Comparison of ENCODE assay signal across 10 cellular contexts in genomic region chr22:38219644-38220043, GRCh38. TPM values are rescaled to one million over a fixed set of nuclear protein-coding genes. Genes with fewer than 3 reads are reported as not detected.
A peak's percentile ranks its signal among the peaks of the same experiment; 100 is the strongest.
DNase-seq lines count a peak whose midpoint lies in the region; ATAC-seq and TF ChIP-seq lines count a peak whose summit lies in the region.
"Had no signal": no experiment of that assay in that cellular context is flagged by ENCODE, and none has a peak within 500 bp of the region (broad histone marks: within the 10 kb centered on the region; RNA-seq: fewer than 3 reads in every experiment).

No MANE protein-coding gene starts in this region.

- ATAC-seq in IMR-90 (ENCODE audit: low read depth) (no peak), right lobe of liver (no peak), HG03460 (IDR thresholded peaks at IDR 0.05; ENCODE audit: unreplicated experiment) (no peak)
- ATAC-seq: left colon had no signal

- H3K9me3 ChIP-seq in IMR-90 (ENCODE audit: control insufficient read depth, insufficient read depth, low read length) (no peaks in the 10 kb centered on the region), adrenal gland (replicated peaks in 1 of 3) (no peaks in the 10 kb centered on the region), right lobe of liver (no peaks in the 10 kb centered on the region), subcutaneous abdominal adipose tissue (ENCODE audit: control insufficient read depth in 5 of 5, low read length in 5 of 5) (no peaks in the 10 kb centered on the region), A673 (ENCODE audit: low read depth, low read length, poor library complexity, severe bottlenecking) (no peaks in the 10 kb centered on the region)

- no peak overlapping the region for H3K4me2 ChIP-seq in IMR-90 (ENCODE audit: low read depth, low read length)

- H3K56ac ChIP-seq in IMR-90 (ENCODE audit: extremely low read depth, insufficient read depth, low read length), result 0 out of 2 replicates have a peak overlapping the region, but pooled peaks have one; percentile 17

- no peak for TF ChIP-seq RAD21 in IMR-90 (IDR thresholded peaks at IDR 0.05; ENCODE audit: low read length)

- H3K4me3 ChIP-seq in IMR-90 (ENCODE audit: insufficient read depth, low read depth, low read length), result no peak overlapping the region
- H3K4me3 ChIP-seq in adrenal gland, result no peak overlapping the region
- H3K4me3 ChIP-seq in right lobe of liver, result no peak overlapping the region
- H3K4me3 ChIP-seq in subcutaneous abdominal adipose tissue (ENCODE audit: low read depth in 1 of 5, low read length in 5 of 5), result no peak overlapping the region
- H3K4me3 ChIP-seq in A673 (ENCODE audit: low read depth, low read length, poor library complexity, severe bottlenecking), result no peak overlapping the region

- in situ Hi-C loops in IMR-90 (cut with MboI; ENCODE audit: low sequenced_read_pairs), result no loop called here

- H2AFZ ChIP-seq in IMR-90 (replicated peaks; ENCODE audit: low read length, poor library complexity), result peak overlapping the region; percentile 23

- CTCF ChIA-PET in IMR-90 (lab: Yijun Ruan, JAX) (interaction anchor here (0.6 to 2.0 kb wide), 2 partner anchors 105 to 107 kb away, joined by 3 to 6 read pairs; no protein-coding TSS in a partner anchor), A673 (lab: Charles Lee) (no interaction called here)

- BruUV-seq in IMR-90 (replicated peaks; lab: Mats Ljungman, UMichigan), result no TSS peak
- BruUV-seq in A673 (replicated peaks; lab: Mats Ljungman, UMichigan), result no TSS peak

- H3K36me3 ChIP-seq in IMR-90 (ENCODE audit: control insufficient read depth, insufficient read depth, low read length) (peaks cover 45% of the 10 kb centered on the region), adrenal gland (replicated peaks in 1 of 2) (peaks cover 0 to 14% of the 10 kb centered on the region in 2 donors), right lobe of liver (peaks cover 0 to 6% (median 0%) of the 10 kb centered on the region in 4 donors), subcutaneous abdominal adipose tissue (ENCODE audit: control insufficient read depth in 5 of 5, insufficient read depth in 5 of 5, low read length in 5 of 5) (peaks cover 0 to 50% (median 34%) of the 10 kb centered on the region in 5 donors), A673 (ENCODE audit: insufficient read depth, low read length, poor library complexity, severe bottlenecking) (no peaks in the 10 kb centered on the region)

- H3K27ac ChIP-seq in IMR-90 (ENCODE audit: insufficient read depth, low read length) (peak overlapping the region; percentile 82), adrenal gland (peak overlapping the region in 4 of 5 donors; percentile 73 to 92 (median 86)), right lobe of liver (peak overlapping the region; percentile 45 to 67 (median 60)), subcutaneous abdominal adipose tissue (ENCODE audit: low read depth, low read length) (peak overlapping the region; percentile 97), A673 (ENCODE audit: low read depth, low read length, poor library complexity, severe bottlenecking) (no peak overlapping the region)

- peak overlapping the region; percentile 62 for H4K5ac ChIP-seq in IMR-90 (ENCODE audit: low read depth, low read length)

- H3K27me3 ChIP-seq in IMR-90 (ENCODE audit: control insufficient read depth, insufficient read depth, low read length), result no peaks in the 10 kb centered on the region
- H3K27me3 ChIP-seq in adrenal gland, result no peaks in the 10 kb centered on the region
- H3K27me3 ChIP-seq in right lobe of liver, result no peaks in the 10 kb centered on the region
- H3K27me3 ChIP-seq in subcutaneous abdominal adipose tissue (ENCODE audit: control insufficient read depth in 5 of 5, insufficient read depth in 4 of 5, low read length in 5 of 5), result no peaks in the 10 kb centered on the region
- H3K27me3 ChIP-seq in A673 (replicated peaks; ENCODE audit: insufficient read depth, low read depth, low read length, poor library complexity), result no peaks in the 10 kb centered on the region

- intact Hi-C loops in IMR-90 (cut with micrococcal nuclease) (no loop called here), adrenal gland (cut with DNase I) (loop anchor here in 1 of 2 donors (10.0 kb wide), 1 partner anchor 105 kb away; the partner anchor contains the start of gene BAIAP2L2), right lobe of liver (cut with DNase I) (loop anchor here in 1 of 2 donors (10.0 kb wide), 1 partner anchor 55 kb away; no protein-coding TSS in a partner anchor), A673 (cut with micrococcal nuclease; ENCODE audit: unreplicated experiment) (no loop called here)

- dilution Hi-C loops in IMR-90 (cut with HindIII; ENCODE audit: low sequenced_read_pairs, unreplicated experiment), result no loop called here

- POLR2A ChIA-PET in IMR-90 (lab: Charles Lee; ENCODE audit: unreplicated experiment) (interaction anchor here (0.5 kb wide), 1 partner anchor 26 kb away, joined by 5 read pairs; no protein-coding TSS in a partner anchor), A673 (lab: Charles Lee; ENCODE audit: low non-redundant PET) (no interaction called here)

- peak overlapping the region; percentile 83 for H3K14ac ChIP-seq in IMR-90 (replicated peaks; ENCODE audit: low read depth, low read length)

- 60% methylated on average over 1 of the region's 10 CpGs; no CpG with 5 or more reads in 1 of the 2 experiments for WGBS in IMR-90 (ENCODE audit: extremely low coverage in 2 of 2, insufficient read length in 1 of 2), 2 experiments
- WGBS in adrenal gland, 4 donors, result 81 to 86% (median 84%) methylated on average over 10 of the region's 10 CpGs
- 94% methylated on average over 6 of the region's 10 CpGs for WGBS in right lobe of liver (ENCODE audit: insufficient coverage, low coverage, low lambda C conversion rate, missing lambda C conversion rate)

- H4K8ac ChIP-seq in IMR-90 (ENCODE audit: low read depth in 2 of 2, low read length in 2 of 2), result peak overlapping the region; percentile 96 to 99; a peak in 3 of 4 replicates

- peak overlapping the region; percentile 100 for H2AK5ac ChIP-seq in IMR-90 (ENCODE audit: low read depth, low read length)

- H3K79me1 ChIP-seq in IMR-90 (ENCODE audit: low read depth in 1 of 2, low read length in 2 of 2), result peaks cover 19 to 42% of the 10 kb centered on the region in 2 experiments

- TF ChIP-seq POLR2A in IMR-90 (IDR thresholded peaks at IDR 0.05; ENCODE audit: low read depth, low read length) (no peak), adrenal gland (IDR thresholded peaks at IDR 0.05) (no peak), right lobe of liver (IDR thresholded peaks at IDR 0.05) (no peak)

- TF ChIP-seq CTCF in IMR-90 (conservative IDR thresholded peaks at IDR 0.05; ENCODE audit: low read depth, low read length), result no peak
- TF ChIP-seq CTCF in adrenal gland (IDR thresholded peaks at IDR 0.05), result no peak
- no peak for TF ChIP-seq CTCF in right lobe of liver (IDR thresholded peaks at IDR 0.05)
- no peak for TF ChIP-seq CTCF in A673 (conservative IDR thresholded peaks at IDR 0.05; ENCODE audit: low read depth, low read length)

- H2BK15ac ChIP-seq in IMR-90 (ENCODE audit: low read depth, low read length), result peak overlapping the region; percentile 69; the same call in 2 of the 3 replicates

- peak overlapping the region; percentile 17; the same call in 1 of the 2 replicates for H3K23ac ChIP-seq in IMR-90 (ENCODE audit: low read depth, low read length)

- H3K4ac ChIP-seq in IMR-90 (ENCODE audit: low read depth, low read length), result peak overlapping the region; percentile 98

- peak overlapping the region; percentile 99 for H4K91ac ChIP-seq in IMR-90 (ENCODE audit: insufficient read depth, low read depth, low read length)

- peak overlapping the region; percentile 50; the same call in 1 of the 2 replicates for H3K18ac ChIP-seq in IMR-90 (ENCODE audit: low read depth, low read length)

- H3K9me1 ChIP-seq in IMR-90 (ENCODE audit: insufficient read depth, low read length), result peaks cover 14% of the 10 kb centered on the region

- H4K20me1 ChIP-seq in IMR-90 (ENCODE audit: insufficient read depth, low read length), result 0 out of 2 replicates have a peak, but pooled peaks cover 5% of the 10 kb centered on the region

- H3K9ac ChIP-seq in IMR-90 (ENCODE audit: low read depth, low read length) (no peak overlapping the region), subcutaneous abdominal adipose tissue (ENCODE audit: low read length in 5 of 5) (peak overlapping the region in 3 of 5 donors; percentile 47 to 81 (median 72))

- H2BK20ac ChIP-seq in IMR-90 (ENCODE audit: low read depth, low read length), result peak overlapping the region; percentile 46

- H3K4me1 ChIP-seq in IMR-90 (ENCODE audit: control insufficient read depth, insufficient read depth, low read length) (peaks cover 25% of the 10 kb centered on the region), adrenal gland (replicated peaks in 1 of 2) (peaks cover 13 to 24% of the 10 kb centered on the region in 2 donors), right lobe of liver (peaks cover 0 to 14% (median 0%) of the 10 kb centered on the region in 4 donors), subcutaneous abdominal adipose tissue (ENCODE audit: control insufficient read depth in 5 of 5, insufficient read depth in 5 of 5, low read length in 5 of 5) (peaks cover 5 to 63% (median 54%) of the 10 kb centered on the region in 5 donors), A673 (ENCODE audit: insufficient read depth, low read length, poor library complexity, severe bottlenecking) (peaks cover 13% of the 10 kb centered on the region)

- DNase-seq in IMR-90 (no peak), adrenal gland (no peak), right lobe of liver (no peak), A673 (ENCODE audit: low spot score) (no peak), NCI-H146 treated with DMSO at 0.1 percent for 48 hours (lab: John Stamatoyannopoulos, UW; ENCODE audit: unreplicated experiment) (no peak)
- DNase-seq in activated naive CD4-positive, alpha-beta T cell (lab: John Stamatoyannopoulos, UW), result no peak
- DNase-seq: Kasumi-1, left colon had no signal

- peak overlapping the region; percentile 98 for H2BK5ac ChIP-seq in IMR-90 (ENCODE audit: low read depth, low read length, poor library complexity, severe bottlenecking)

- peak overlapping the region; percentile 98 for H2BK120ac ChIP-seq in IMR-90 (ENCODE audit: low read depth, low read length)

- H2AK9ac ChIP-seq in IMR-90 (replicated peaks; ENCODE audit: low read depth, low read length, poor library complexity), result peak overlapping the region; percentile 66

RNA-seq across cellular contexts. Expression of gene MAFF, which starts 17.9 kb away (rescaled TPM):
- total RNA-seq in IMR-90 (2012; rRNA removed), result 18.3 and 24.2 TPM in 2 replicates
- polyA plus RNA-seq in IMR-90 (2012; rRNA removed), result 25.9 and 29.5 TPM in 2 replicates
- polyA plus RNA-seq in IMR-90 (2012; cell fraction: cytosol; rRNA removed), result 31.9 and 44.3 TPM in 2 replicates
- 60.3 and 64.4 TPM in 2 replicates for polyA plus RNA-seq in IMR-90 (2012; cell fraction: nucleus; rRNA removed; ENCODE audit: low replicate concordance)
- total RNA-seq in adrenal gland, result 10 to 100 TPM in 7 of 8 donors, 1 to 10 TPM in 1; 9.0 to 21.8 (median 16.1) TPM
- polyA plus RNA-seq in adrenal gland, result 10 to 100 TPM in 2 of 3 donors, 1 to 10 TPM in 1; 5.2 to 23.4 (median 11.4) TPM
- 10 to 100 TPM in 3 of 6 experiments, 1 to 10 TPM in 3; 2.6 to 30.6 (median 11.0) TPM for total RNA-seq in right lobe of liver
- total RNA-seq in A673 (2021), result 5.0 and 6.3 TPM in 2 replicates

RNA-seq across cellular contexts. Expression of gene PLA2G6, which starts 38.0 kb away (rescaled TPM):
- 3.9 and 6.1 TPM in 2 replicates for total RNA-seq in IMR-90 (2012; rRNA removed)
- polyA plus RNA-seq in IMR-90 (2012; rRNA removed), result 10.3 TPM in 2 replicates
- 2.1 and 4.1 TPM in 2 replicates for polyA plus RNA-seq in IMR-90 (2012; cell fraction: cytosol; rRNA removed)
- 109 and 145 TPM in 2 replicates for polyA plus RNA-seq in IMR-90 (2012; cell fraction: nucleus; rRNA removed; ENCODE audit: low replicate concordance)
- 100 to 1,000 TPM in 1 of 8 donors, 10 to 100 TPM in 7; 11.1 to 176 (median 72.6) TPM for total RNA-seq in adrenal gland
- polyA plus RNA-seq in adrenal gland, result 100 to 1,000 TPM in 2 of 3 donors, 1 to 10 TPM in 1; 6.9 to 324 (median 159) TPM
- total RNA-seq in right lobe of liver, result 10 to 100 TPM in 5 of 6 experiments, 1 to 10 TPM in 1; 8.1 to 32.9 (median 19.8) TPM
- 31.8 and 40.8 TPM in 2 replicates for total RNA-seq in A673 (2021)

RNA-seq across cellular contexts. Expression of gene TMEM184B, which starts 53.2 kb away (rescaled TPM):
- total RNA-seq in IMR-90 (2012; rRNA removed) (9.1 and 9.2 TPM in 2 replicates), adrenal gland (100 to 1,000 TPM in 1 of 8 donors, 10 to 100 TPM in 7; 35.4 to 107 (median 48.9) TPM), right lobe of liver (10 to 100 TPM in 5 of 6 experiments, 1 to 10 TPM in 1; 7.9 to 42.6 (median 16.9) TPM), A673 (2021) (45.6 and 50.9 TPM in 2 replicates)
- polyA plus RNA-seq in IMR-90 (2012; rRNA removed) (81.1 and 87.5 TPM in 2 replicates), adrenal gland (10 to 100 TPM; 17.4 to 27.1 (median 23.1) TPM)
- polyA plus RNA-seq in IMR-90 (2012; cell fraction: cytosol; rRNA removed), result 40.0 and 98.4 TPM in 2 replicates
- polyA plus RNA-seq in IMR-90 (2012; cell fraction: nucleus; rRNA removed; ENCODE audit: low replicate concordance), result 132 and 272 TPM in 2 replicates
